Comparison of ENCODE assay signal across 28 cellular contexts in genomic region chr3:182215881-182216280, GRCh38.
"Had no signal": no experiment of that assay in that cellular context is flagged by ENCODE, and none has a peak within 500 bp of the region (broad histone marks: within the 10 kb centered on the region; RNA-seq: fewer than 3 reads in every experiment).

No MANE protein-coding gene starts in this region.

- H3K4me3 ChIP-seq: neural progenitor cell, ovary, psoas muscle, skin epidermis, smooth muscle cell, spleen, suprapubic skin, testis, tibial artery, transverse colon, upper lobe of right lung, uterus had no signal

- H3K4me1 ChIP-seq: parathyroid adenoma, psoas muscle, spleen, testis, tibial artery, transverse colon, upper lobe of right lung, uterus had no signal

- H3K9me3 ChIP-seq: ovary, psoas muscle, spleen, suprapubic skin, testis, tibial artery, transverse colon, upper lobe of right lung, uterus had no signal

- H3K9ac ChIP-seq: neural progenitor cell, parathyroid adenoma had no signal

- H3K4me2 ChIP-seq: neural progenitor cell, smooth muscle cell had no signal

- H3K27ac ChIP-seq: neural progenitor cell, ovary, parathyroid adenoma, psoas muscle, skin epidermis, spleen, suprapubic skin, testis, tibial artery, transverse colon, upper lobe of right lung, uterus had no signal

- H3K79me2 ChIP-seq: parathyroid adenoma had no signal

- DNase-seq: natural killer cell; occipital lobe; ovary; posterior cingulate gyrus; psoas muscle; right cardiac atrium; spleen; stimulated activated CD4-positive, alpha-beta T cell treated with anti-CD3 and anti-CD28 coated beads, Interleukin-12 subunit alpha, Interleukin-12 subunit beta, amount 100 ng/mL, for 4 hours; stimulated activated CD4-positive, alpha-beta T cell treated with anti-CD3 and anti-CD28 coated beads, Interleukin-1b, Interleukin-23, amount 100 ng/mL, for 48 hours; stimulated activated CD4-positive, alpha-beta T cell treated with anti-CD3 and anti-CD28 coated beads, Interleukin-4, amount 100 ng/mL, for 1 hour; stimulated activated CD4-positive, alpha-beta T cell treated with anti-CD3 and anti-CD28 coated beads, Interleukin-4, amount 100 ng/mL, for 4 hours; stimulated activated CD8-positive, alpha-beta memory T cell treated with anti-CD3 and anti-CD28 coated beads, Interleukin-4, amount 100 ng/mL, for 48 hours; stimulated activated naive CD4-positive, alpha-beta T cell; stimulated activated naive CD8-positive, alpha-beta T cell treated with anti-CD3 and anti-CD28 coated beads, Interleukin-15, amount 100 ng/mL, for 72 hours; stimulated activated naive CD8-positive, alpha-beta T cell treated with anti-CD3 and anti-CD28 coated beads, Interleukin-15, Interleukin-2, amounts not matched to agents 100 U/mL and 50 U/mL, for 24 hours; substantia nigra; testis; tibial artery; transverse colon; upper lobe of right lung; uterus had no signal

- H3K27me3 ChIP-seq: neural progenitor cell, ovary, spleen, suprapubic skin, testis, tibial artery, transverse colon, upper lobe of right lung, uterus had no signal

- ATAC-seq: natural killer cell; psoas muscle; right cardiac atrium; sciatic nerve; stimulated activated memory B cell treated with anti-CD40 and anti-IgM and Interleukin-4, amounts not matched to agents 10 μg/mL and 1 μg/mL and 100 μg/mL, for 72 hours; stimulated activated naive CD8-positive, alpha-beta T cell treated with anti-CD3 and anti-CD28 coated beads, Interleukin-15, amount 100 ng/mL, for 72 hours; stimulated activated naive CD8-positive, alpha-beta T cell treated with anti-CD3 and anti-CD28 coated beads, Interleukin-15, Interleukin-2, amounts not matched to agents 100 U/mL and 50 U/mL, for 24 hours; upper lobe of right lung had no signal

- H2AFZ ChIP-seq: neural progenitor cell, parathyroid adenoma had no signal

- H3K36me3 ChIP-seq: neural progenitor cell, ovary, spleen, suprapubic skin, tibial artery, transverse colon, upper lobe of right lung, uterus had no signal
